ENCODE assay signal across 8 cellular contexts in the genomic region with DNA sequence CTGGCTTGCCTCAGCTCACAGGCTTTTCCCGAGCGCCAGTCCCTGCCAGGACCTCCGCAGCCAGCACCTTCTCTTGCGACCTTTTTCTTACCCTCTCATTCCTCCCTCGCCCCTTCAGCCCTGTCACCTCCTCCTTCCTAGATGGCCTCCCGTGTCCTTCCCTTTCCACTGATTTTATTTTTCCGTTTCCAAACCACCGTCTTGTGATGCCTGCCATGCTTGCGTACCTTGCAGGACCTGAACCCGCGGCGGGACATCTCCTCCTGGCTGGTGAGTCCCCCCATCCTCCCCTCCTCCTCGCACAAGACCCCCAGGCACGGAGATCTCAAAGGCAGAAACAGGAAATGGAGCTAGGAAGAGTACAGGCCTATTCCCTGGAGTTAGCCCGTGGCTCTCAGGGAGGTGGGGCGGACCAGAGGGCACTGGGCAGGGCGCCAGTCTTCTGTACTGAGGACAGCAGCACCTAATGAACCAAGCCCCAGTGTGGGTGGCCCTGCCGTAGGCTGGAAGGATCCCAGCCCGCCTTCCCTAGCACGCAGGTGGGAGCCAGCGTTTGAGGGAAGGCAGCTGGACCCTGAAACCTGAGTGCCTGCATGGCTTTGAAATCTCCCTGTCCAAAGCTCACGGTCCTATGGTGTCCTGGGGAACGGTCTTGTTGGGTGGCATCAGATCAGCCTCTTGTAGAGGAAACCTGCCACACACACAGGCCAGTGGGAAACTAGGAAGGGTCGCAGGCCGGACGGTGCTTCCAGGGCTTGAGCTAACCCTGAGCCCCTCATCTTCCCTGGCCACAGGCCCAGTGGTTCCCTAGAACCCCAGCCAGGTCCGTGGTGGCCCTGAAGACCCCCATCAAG. TPM values are rescaled to one million over a fixed set of nuclear protein-coding genes. Genes with fewer than 3 reads are reported as not detected.
A peak's percentile ranks its signal among the peaks of the same experiment; 100 is the strongest.
DNase-seq lines count a peak whose midpoint lies in the region; TF ChIP-seq lines count a peak whose summit lies in the region.

No MANE protein-coding gene starts in this region.

- CTCF ChIA-PET in Caco-2 (lab: Charles Lee), result interaction anchor here (0.6 to 1.8 kb wide), 5 partner anchors 13 to 173 kb away, joined by 3 to 7 read pairs (median 3); a partner anchor contains a TSS

- intact Hi-C loops in Caco-2 (cut with micrococcal nuclease; ENCODE audit: unreplicated experiment) (loop anchor here (1.0 to 2.0 kb wide), 2 partner anchors 18 to 53 kb away; a partner anchor contains a TSS), uterus (cut with DNase I; ENCODE audit: low total_unique reads) (no loop called here)

- no peaks in the 10 kb centered on the region for H3K9me3 Mint-ChIP-seq in Caco-2 (ENCODE audit: unreplicated experiment)

- H3K9me3 ChIP-seq in Caco-2 (no peaks in the 10 kb centered on the region), mucosa of rectum (ENCODE audit: control insufficient read depth in 2 of 2, low read length in 2 of 2) (no peaks in the 10 kb centered on the region), uterus (no peaks in the 10 kb centered on the region)

- peak overlapping the region; percentile 93 to 99 for H3K27ac ChIP-seq in mucosa of rectum (ENCODE audit: low read depth in 2 of 2, low read length in 2 of 2)
- H3K27ac ChIP-seq in uterus, result peak overlapping the region; percentile 85 to 93

- no peaks in the 10 kb centered on the region for H3K27me3 ChIP-seq in Caco-2 (replicated peaks; ENCODE audit: control insufficient read depth, insufficient read depth, low read length)
- H3K27me3 ChIP-seq in mucosa of rectum (ENCODE audit: control insufficient read depth in 2 of 2, insufficient read depth in 2 of 2, low read length in 2 of 2), result no peaks in the 10 kb centered on the region
- H3K27me3 ChIP-seq in uterus, result no peaks in the 10 kb centered on the region

- H3K9ac ChIP-seq in mucosa of rectum (ENCODE audit: low read depth in 1 of 2, low read length in 2 of 2), result peak overlapping the region; percentile 98 to 99

- no peaks in the 10 kb centered on the region for H3K27me3 Mint-ChIP-seq in Caco-2 (ENCODE audit: insufficient read depth, unreplicated experiment)

- peaks cover 58% of the 10 kb centered on the region for H3K36me3 Mint-ChIP-seq in Caco-2 (ENCODE audit: insufficient read depth, unreplicated experiment)

- H3K4me3 ChIP-seq in Caco-2 (ENCODE audit: low read depth, low read length) (peak overlapping the region; percentile 47), epithelial cell of esophagus (ENCODE audit: low read length) (peak overlapping the region; percentile 85), mucosa of rectum (ENCODE audit: low read length in 2 of 2) (peak overlapping the region; percentile 89 to 98), uterus (peak overlapping the region; percentile 60 to 92)

- H3K4me1 ChIP-seq in Caco-2 (peaks cover 20% of the 10 kb centered on the region), mucosa of rectum (ENCODE audit: control insufficient read depth in 2 of 2, insufficient read depth in 2 of 2, low read length in 2 of 2) (peaks cover 53 to 69% of the 10 kb centered on the region in 2 donors), uterus (no peaks in the 10 kb centered on the region)

- TF ChIP-seq CTCF in Caco-2 (IDR thresholded peaks at IDR 0.05; ENCODE audit: insufficient read depth in 1 of 2, low read depth in 1 of 2, low read length in 1 of 2, severe bottlenecking in 1 of 2, unreplicated experiment in 1 of 2) (no peak), epithelial cell of esophagus (IDR thresholded peaks at IDR 0.05; ENCODE audit: insufficient read depth, low read depth, low read length, missing control alignments) (no peak), uterus (IDR thresholded peaks at IDR 0.05) (no peak)

- no peak for TF ChIP-seq POLR2A in uterus (IDR thresholded peaks at IDR 0.05)

- POLR2A ChIA-PET in Caco-2 (lab: Charles Lee), result interaction anchor here (1.0 kb wide), 1 partner anchor 26 kb away, joined by 6 read pairs; a partner anchor contains a TSS

- H3K36me3 ChIP-seq in Caco-2 (ENCODE audit: control insufficient read depth, insufficient read depth, low read length), result peaks cover 1% of the 10 kb centered on the region; the same call in 1 of the 2 replicates
- peaks cover 9% of the 10 kb centered on the region in 2 donors for H3K36me3 ChIP-seq in mucosa of rectum (ENCODE audit: control insufficient read depth in 2 of 2, insufficient read depth in 2 of 2, low read length in 2 of 2)
- H3K36me3 ChIP-seq in uterus, result no peaks in the 10 kb centered on the region

- no peak for DNase-seq in Caco-2
- DNase-seq in HuH-7.5 (ENCODE audit: low spot score), result peak; percentile 69
- peak; percentile 81 for DNase-seq in SW480 (ENCODE audit: low spot score)
- peak; percentile 39 for DNase-seq in epithelial cell of esophagus (ENCODE audit: low read depth)
- peak; percentile 70 to 78 for DNase-seq in uterus
- DNase-seq in NCI-H446 treated with DMSO at 0.1 percent for 48 hours (lab: John Stamatoyannopoulos, UW), result no peak
- DNase-seq in GDM1 (lab: John Stamatoyannopoulos, UW), result no peak

- peaks cover 11% of the 10 kb centered on the region for H3K4me1 Mint-ChIP-seq in Caco-2 (ENCODE audit: low read depth, unreplicated experiment)

- no TSS peak for BruUV-seq in Caco-2 (replicated peaks; lab: Mats Ljungman, UMichigan)

- H3K4me3 Mint-ChIP-seq in Caco-2 (ENCODE audit: unreplicated experiment), result peak overlapping the region; percentile 89

- peak overlapping the region; percentile 85 for H3K27ac Mint-ChIP-seq in Caco-2 (ENCODE audit: unreplicated experiment)

RNA-seq across cellular contexts. Expression of a gene that starts 0.6 kb away (rescaled TPM):
- 16.6 and 18.3 TPM in 2 replicates for total RNA-seq in Caco-2 (2022)
- total RNA-seq in uterus, result 10 to 100 TPM in 1 of 4 donors, 1 to 10 TPM in 2, under 1 TPM in 1; 0.26 to 22.0 (median 2.9) TPM

RNA-seq across cellular contexts. Expression of a gene that starts 17.4 kb away (rescaled TPM):
- total RNA-seq in Caco-2 (2022), result 91.3 and 95.1 TPM in 2 replicates
- 10 to 100 TPM in 2 of 4 donors, 1 to 10 TPM in 2; 5.5 to 81.8 (median 16.2) TPM for total RNA-seq in uterus

RNA-seq across cellular contexts. Expression of a gene that starts 21.8 kb away (rescaled TPM):
- total RNA-seq in Caco-2 (2022), result 427 and 465 TPM in 2 replicates
- total RNA-seq in uterus, result 100 to 1,000 TPM in 2 of 4 donors, 10 to 100 TPM in 2; 91.6 to 285 (median 101) TPM

RNA-seq across cellular contexts. Expression of a gene that starts 25.7 kb away (rescaled TPM):
- 69.7 and 72.5 TPM in 2 replicates for total RNA-seq in Caco-2 (2022)
- 100 to 1,000 TPM in 1 of 4 donors, 10 to 100 TPM in 3; 32.3 to 218 (median 60.3) TPM for total RNA-seq in uterus

RNA-seq across cellular contexts. Expression of a gene that starts 56.0 kb away (rescaled TPM):
- 17.1 and 19.1 TPM in 2 replicates for total RNA-seq in Caco-2 (2022)
- 1 to 10 TPM in 2 of 4 donors, under 1 TPM in 1, not detected in 1; under 0.01 to 1.1 (median 1.0) TPM for total RNA-seq in uterus

Comparison
In these comparisons a context has a peak if more than half of its experiments do, and no peak if none do; other contexts are left out.
1. DNase-seq: peak in HuH-7.5 (single experiment), SW480 (single experiment), epithelial cell of esophagus (single experiment) and uterus (2 of 2); none in Caco-2 (0 of 2), NCI-H446 treated with DMSO at 0.1 percent for 48 hours (single experiment) and GDM1 (single experiment).
2. Peak in every context shown above with its lines, with median percentiles within 50 percentile points of each other: H3K4me3 ChIP-seq.